8 cellular contexts compared by ENCODE assay signal in the genomic region with DNA sequence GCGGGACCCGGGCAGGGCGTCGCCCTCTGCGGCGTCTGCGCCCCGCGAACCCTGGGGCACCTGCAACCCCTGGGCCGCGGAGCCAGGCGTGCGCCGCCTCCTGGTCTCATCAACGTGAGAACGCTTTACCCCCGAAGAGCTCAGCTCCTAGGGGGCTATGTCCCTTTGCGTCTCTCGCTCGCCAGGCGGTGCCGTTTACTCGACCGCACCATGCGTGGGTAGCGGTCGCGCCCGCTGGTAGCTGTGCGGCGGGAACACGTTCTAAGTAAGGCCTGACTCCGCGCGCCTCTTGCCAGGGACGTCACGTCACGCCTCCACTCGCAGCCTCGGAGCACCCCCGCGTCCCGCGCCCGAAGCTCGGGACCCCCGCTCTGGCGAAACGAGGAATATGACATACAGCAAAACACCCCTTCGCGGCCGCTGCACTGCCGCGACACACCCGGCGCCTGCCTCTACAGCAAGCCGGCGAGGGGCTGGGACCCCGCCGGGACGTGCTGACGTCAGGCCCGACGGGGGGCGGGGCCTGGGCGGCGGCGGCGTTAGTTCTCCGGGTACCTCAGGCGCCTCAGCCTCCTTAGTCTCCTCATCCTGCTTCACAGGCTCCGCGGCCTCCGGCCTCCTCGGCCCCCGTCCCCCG. TPM values are rescaled to one million over a fixed set of nuclear protein-coding genes. Genes with fewer than 3 reads are reported as not detected.
DNase-seq lines count a peak whose midpoint lies in the region; ATAC-seq and TF ChIP-seq lines count a peak whose summit lies in the region.

A gene with protein sequence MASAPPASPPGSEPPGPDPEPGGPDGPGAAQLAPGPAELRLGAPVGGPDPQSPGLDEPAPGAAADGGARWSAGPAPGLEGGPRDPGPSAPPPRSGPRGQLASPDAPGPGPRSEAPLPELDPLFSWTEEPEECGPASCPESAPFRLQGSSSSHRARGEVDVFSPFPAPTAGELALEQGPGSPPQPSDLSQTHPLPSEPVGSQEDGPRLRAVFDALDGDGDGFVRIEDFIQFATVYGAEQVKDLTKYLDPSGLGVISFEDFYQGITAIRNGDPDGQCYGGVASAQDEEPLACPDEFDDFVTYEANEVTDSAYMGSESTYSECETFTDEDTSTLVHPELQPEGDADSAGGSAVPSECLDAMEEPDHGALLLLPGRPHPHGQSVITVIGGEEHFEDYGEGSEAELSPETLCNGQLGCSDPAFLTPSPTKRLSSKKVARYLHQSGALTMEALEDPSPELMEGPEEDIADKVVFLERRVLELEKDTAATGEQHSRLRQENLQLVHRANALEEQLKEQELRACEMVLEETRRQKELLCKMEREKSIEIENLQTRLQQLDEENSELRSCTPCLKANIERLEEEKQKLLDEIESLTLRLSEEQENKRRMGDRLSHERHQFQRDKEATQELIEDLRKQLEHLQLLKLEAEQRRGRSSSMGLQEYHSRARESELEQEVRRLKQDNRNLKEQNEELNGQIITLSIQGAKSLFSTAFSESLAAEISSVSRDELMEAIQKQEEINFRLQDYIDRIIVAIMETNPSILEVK (plus strand): TSS at position 568 of the 637 bp plus-strand sequence. CDS start 358 bp downstream, outside the sequence.

- peak within 1 kb of the TSS; percentile 85 for H3K9ac ChIP-seq in adipocyte (ENCODE audit: low read length)

- POLR2A ChIA-PET in GM10248 (lab: Yijun Ruan, JAX) (no interaction called here), HEK293T (lab: Yijun Ruan, JAX) (interaction anchor here (0.7 to 1.4 kb wide), 6 partner anchors 11 to 59 kb away, joined by 3 to 6 read pairs (median 3); a partner anchor contains a TSS)

- WGBS in heart left ventricle, 4 donors, result 0 to 1% (median 1%) methylated on average over 25 to 77 of the region's 77 CpGs

- H3K4me1 ChIP-seq in adipocyte (ENCODE audit: control insufficient read depth, insufficient read depth, low read length) (peaks cover 31% of the 10 kb centered on the region), heart left ventricle (peaks cover 0 to 46% (median 28%) of the 10 kb centered on the region in 12 donors), upper lobe of right lung (peaks cover 25% of the 10 kb centered on the region)

- H3K27me3 ChIP-seq in adipocyte (replicated peaks; ENCODE audit: control insufficient read depth, insufficient read depth, low read length) (no peaks in the 10 kb centered on the region), heart left ventricle (no peaks in the 10 kb centered on the region), upper lobe of right lung (no peaks in the 10 kb centered on the region)

- H3K4me3 Mint-ChIP-seq in progenitor cell of endocrine pancreas (ENCODE audit: low read depth), result peak within 1 kb of the TSS; percentile 87

- CTCF ChIA-PET in GM10248 (lab: Yijun Ruan, JAX) (interaction anchor here (0.9 to 2.9 kb wide), 2 partner anchors 11 to 43 kb away, joined by 3 to 12 read pairs; a partner anchor contains a TSS), HEK293T (lab: Yijun Ruan, JAX) (interaction anchor here (1.3 kb wide), 1 partner anchor 62 kb away, joined by 3 read pairs; no protein-coding TSS in a partner anchor)

- peak within 1 kb of the TSS; percentile 86 for H3K27ac Mint-ChIP-seq in progenitor cell of endocrine pancreas

- H3K4me3 ChIP-seq in adipocyte (ENCODE audit: low read length) (peak within 1 kb of the TSS; percentile 89), heart left ventricle (peak within 1 kb of the TSS; percentile 44 to 86 (median 76)), upper lobe of right lung (peak within 1 kb of the TSS; percentile 82)

- TF ChIP-seq POLR2A in heart left ventricle (IDR thresholded peaks at IDR 0.05), result peak; percentile 50 to 94

- TF ChIP-seq CTCF in GM10248 (IDR thresholded peaks at IDR 0.05; ENCODE audit: control extremely low read depth, extremely low read depth, low read depth, missing control alignments) (no peak), heart left ventricle (IDR thresholded peaks at IDR 0.05) (peak in 6 of 12 donors; percentile 14 to 53 (median 24)), progenitor cell of endocrine pancreas (IDR thresholded peaks at IDR 0.05; ENCODE audit: unreplicated experiment) (peak; percentile 44), upper lobe of right lung (IDR thresholded peaks at IDR 0.05) (peak; percentile 20)

- DNase-seq in GM10248 (ENCODE audit: extremely low spot score), result peak; percentile 96
- peak; percentile 88 for DNase-seq in HEK293T (ENCODE audit: extremely low spot score)
- peak; percentile 48 for DNase-seq in NCI-H1048 (lab: John Stamatoyannopoulos, UW)
- peak; percentile 73 for DNase-seq in T follicular helper cell (ENCODE audit: low read depth)
- peak; percentile 89 for DNase-seq in adipocyte (ENCODE audit: low read depth)
- peak; percentile 86 to 93 (median 89) for DNase-seq in heart left ventricle
- DNase-seq in progenitor cell of endocrine pancreas (ENCODE audit: low spot score, unreplicated experiment), result peak; percentile 70
- peak; percentile 92 for DNase-seq in upper lobe of right lung

- H3K27ac ChIP-seq in heart left ventricle (peak within 1 kb of the TSS; percentile 83 to 99 (median 96)), upper lobe of right lung (peak within 1 kb of the TSS; percentile 92)

- intact Hi-C loops in heart left ventricle (cut with DNase I) (loop anchor here in 2 of 10 donors (1.0 to 10.0 kb wide), 4 partner anchors 22 to 240 kb away; a partner anchor contains a TSS), upper lobe of right lung (cut with DNase I) (no loop called here)

- H3K36me3 Mint-ChIP-seq in progenitor cell of endocrine pancreas (ENCODE audit: insufficient read depth), result peaks cover 8% of the 10 kb centered on the region

- no peaks in the 10 kb centered on the region for H3K9me3 ChIP-seq in adipocyte (ENCODE audit: control insufficient read depth, low read length)
- no peaks in the 10 kb centered on the region for H3K9me3 ChIP-seq in heart left ventricle
- no peaks in the 10 kb centered on the region for H3K9me3 ChIP-seq in upper lobe of right lung

- no peaks in the 10 kb centered on the region for H3K9me3 Mint-ChIP-seq in progenitor cell of endocrine pancreas (ENCODE audit: low read depth)

- ATAC-seq in heart left ventricle (peak; percentile 59 to 91 (median 88)), upper lobe of right lung (peak; percentile 94)

- H3K36me3 ChIP-seq in adipocyte (ENCODE audit: control insufficient read depth, insufficient read depth, low read length, severe bottlenecking) (no peaks in the 10 kb centered on the region), heart left ventricle (peaks cover 0 to 4% (median 0%) of the 10 kb centered on the region in 9 donors), upper lobe of right lung (no peaks in the 10 kb centered on the region)

- peaks cover 23% of the 10 kb centered on the region for H3K4me1 Mint-ChIP-seq in progenitor cell of endocrine pancreas (ENCODE audit: low read depth)

- H3K27me3 Mint-ChIP-seq in progenitor cell of endocrine pancreas, result peaks cover 20% of the 10 kb centered on the region

TF ChIP-seq in HEK293T, 16 proteins besides CTCF, POLR2A, EP300 and RAD21:
- no peak for TF ChIP-seq ARNT (IDR thresholded peaks at IDR 0.05)
- peak; percentile 83 for TF ChIP-seq L3MBTL2 (conservative IDR thresholded peaks at IDR 0.05)

RNA-seq across cellular contexts. Expression of the gene that starts here (rescaled TPM):
- total RNA-seq in heart left ventricle, result 10 to 100 TPM; 19.9 to 39.9 (median 31.9) TPM
- polyA plus RNA-seq in heart left ventricle, result 10 to 100 TPM; 19.3 to 35.2 TPM
- 92.7 and 97.9 TPM in 2 replicates for total RNA-seq in progenitor cell of endocrine pancreas
- total RNA-seq in upper lobe of right lung, result 44.1 TPM

Comparison
In these comparisons a context has a peak if more than half of its experiments do, and no peak if none do; other contexts are left out.
1. Peak in every context shown above with its lines: DNase-seq, ATAC-seq, H3K4me3 ChIP-seq and H3K27ac ChIP-seq.